Comparison of ENCODE assay signal across 8 cellular contexts in genomic region chr20:34824026-34824860, GRCh38. TPM values are rescaled to one million over a fixed set of nuclear protein-coding genes. Genes with fewer than 3 reads are reported as not detected.
DNase-seq lines count a peak whose midpoint lies in the region; ATAC-seq, FAIRE-seq and TF ChIP-seq lines count a peak whose summit lies in the region.

No MANE protein-coding gene starts in this region.

- H3K9me3 ChIP-seq in H1 (ENCODE audit: insufficient read depth in 2 of 2, low read depth in 1 of 2, low read length in 1 of 2) (no peaks in the 10 kb centered on the region), mesodermal cell (ENCODE audit: control insufficient read depth, low read length) (no peaks in the 10 kb centered on the region)

- no peak overlapping the region for H2AK5ac ChIP-seq in H1 (ENCODE audit: low read depth, low read length)

- TF ChIP-seq RAD21 in H1 (IDR thresholded peaks at IDR 0.05 in 1 of 2, conservative IDR thresholded peaks at IDR 0.05 in 1 of 2; ENCODE audit: low read depth in 2 of 2, low read length in 2 of 2) = no peak

- peak overlapping the region; percentile 77 to 88 for H3K4me2 ChIP-seq in H1 (ENCODE audit: insufficient read depth in 1 of 2, low read depth in 2 of 2, low read length in 2 of 2)

- H3K4me3 Mint-ChIP-seq in activated CD8-positive, alpha-beta T cell treated with anti-CD3 and anti-CD28 coated beads for 36 hours = peak overlapping the region; percentile 94

- no peak overlapping the region for H4K8ac ChIP-seq in H1 (ENCODE audit: extremely low read depth, insufficient read depth, low read length)

- H3K36me3 ChIP-seq in H1 (ENCODE audit: control insufficient read depth in 2 of 4, insufficient read depth in 4 of 4, low read length in 3 of 4) (no peaks in the 10 kb centered on the region), mesodermal cell (ENCODE audit: control insufficient read depth, insufficient read depth, low read length) (peaks cover 13% of the 10 kb centered on the region)

- no peak overlapping the region for H3K14ac ChIP-seq in H1 (ENCODE audit: insufficient read length)

- DNase-seq in NCI-H2081 (lab: John Stamatoyannopoulos, UW) (peak; percentile 20 to 64), NCI-H2081 treated with DMSO at 0.1 percent for 48 hours (lab: John Stamatoyannopoulos, UW) (no peak), NCI-H748 treated with DMSO at 0.1 percent for 48 hours (lab: John Stamatoyannopoulos, UW) (peak; percentile 79), H1 (ENCODE audit: low read depth in 1 of 2, low spot score in 2 of 2) (peak; percentile 15 to 59)
- peak; percentile 89 for DNase-seq in activated CD8-positive, alpha-beta T cell treated with anti-CD3 and anti-CD28 coated beads for 36 hours
- peak; percentile 44 to 69 for DNase-seq in stimulated activated CD8-positive, alpha-beta memory T cell treated with anti-CD3 and anti-CD28 coated beads, Interleukin-2, amount 100 ng/mL, for 48 hours (ENCODE audit: low read depth in 2 of 2)

- H2BK120ac ChIP-seq in H1 (replicated peaks; ENCODE audit: low read depth, low read length) = no peak overlapping the region

- no peak overlapping the region for H2BK20ac ChIP-seq in H1 (ENCODE audit: low read length)

- ATAC-seq in HG03460 (IDR thresholded peaks at IDR 0.05; ENCODE audit: unreplicated experiment) = peak; percentile 55
- ATAC-seq in activated CD8-positive, alpha-beta T cell treated with anti-CD3 and anti-CD28 coated beads for 36 hours = peak; percentile 74

- H3K4me1 Mint-ChIP-seq in activated CD8-positive, alpha-beta T cell treated with anti-CD3 and anti-CD28 coated beads for 36 hours (ENCODE audit: low read depth) = peaks cover 37% of the 10 kb centered on the region

- peaks cover 10% of the 10 kb centered on the region for H3K36me3 Mint-ChIP-seq in activated CD8-positive, alpha-beta T cell treated with anti-CD3 and anti-CD28 coated beads for 36 hours (ENCODE audit: low read depth)

- H3K27me3 ChIP-seq in H1 (replicated peaks in 1 of 4; ENCODE audit: control insufficient read depth in 3 of 4, extremely low read depth in 1 of 4, insufficient read depth in 3 of 4, low read length in 3 of 4) = no peaks in the 10 kb centered on the region

- peaks cover 0 to 32% of the 10 kb centered on the region in 2 experiments; a peak in 2 of 4 replicates for H3K79me2 ChIP-seq in H1 (ENCODE audit: control insufficient read depth in 1 of 2, insufficient read depth in 2 of 2, low read length in 2 of 2)

- no peaks in the 10 kb centered on the region for H3K4me1 ChIP-seq in H1 (replicated peaks in 1 of 4; ENCODE audit: control insufficient read depth in 3 of 4, insufficient read depth in 4 of 4, low read length in 3 of 4)
- H3K4me1 ChIP-seq in mesodermal cell (ENCODE audit: control insufficient read depth, insufficient read depth, low read length, poor library complexity, severe bottlenecking) = no peaks in the 10 kb centered on the region

- H4K20me1 ChIP-seq in H1 (replicated peaks in 1 of 2; ENCODE audit: control insufficient read depth in 1 of 2, insufficient read depth in 2 of 2, low read length in 2 of 2) = no peaks in the 10 kb centered on the region

- 0 out of 2 replicates have a peak overlapping the region, but pooled peaks have one; percentile 41 for H3K27ac ChIP-seq in H1 (ENCODE audit: low read depth, low read length)
- peak overlapping the region; percentile 71 for H3K27ac ChIP-seq in mesodermal cell (ENCODE audit: low read depth, low read length, severe bottlenecking)

- POLR2A ChIA-PET in activated CD8-positive, alpha-beta T cell treated with anti-CD3 and anti-CD28 coated beads for 36 hours (lab: Charles Lee) = interaction anchor here (1.0 to 1.5 kb wide), 3 partner anchors 31 to 308 kb away, joined by 3 to 4 read pairs (median 3); partner anchors contain the start of gene DYNLRB1
- POLR2A ChIA-PET in H1 (lab: Charles Lee; ENCODE audit: partially characterized antibody) = interaction anchor here (0.6 to 1.4 kb wide), 5 partner anchors 9 to 176 kb away, joined by 3 to 5 read pairs (median 3); no protein-coding TSS in a partner anchor

- peak overlapping the region; percentile 72; the same call in 1 of the 2 replicates for H2BK15ac ChIP-seq in H1 (ENCODE audit: low read length)

- TF ChIP-seq EP300 in H1 (IDR thresholded peaks at IDR 0.05; ENCODE audit: borderline replicate concordance in 1 of 2, low read depth in 2 of 2, low read length in 2 of 2) = no peak

- H4K5ac ChIP-seq in H1 (ENCODE audit: insufficient read length, low read depth, low read length) = peak overlapping the region; percentile 64

- intact Hi-C loops in activated CD8-positive, alpha-beta T cell treated with anti-CD3 and anti-CD28 coated beads for 36 hours (cut with micrococcal nuclease) = no loop called here

- FAIRE-seq in H1 (lab: Jason Lieb, UNC) = peak; percentile 50

- H3K23me2 ChIP-seq in H1 (ENCODE audit: low read depth, low read length) = peaks cover 5% of the 10 kb centered on the region

- TF ChIP-seq POLR2A in H1 (IDR thresholded peaks at IDR 0.05; ENCODE audit: control extremely low read depth in 1 of 2, low read depth in 2 of 2, low read length in 2 of 2) = peak in 1 of 2 experiments; percentile 19; a peak in 1 of 3 replicates

- H3K56ac ChIP-seq in H1 (replicated peaks; ENCODE audit: insufficient read length, low read depth, low read length) = no peak overlapping the region

- peak overlapping the region in 3 of 4 experiments; percentile 46 to 88 (median 67); a peak in 5 of 7 replicates for H3K9ac ChIP-seq in H1 (replicated peaks in 1 of 4; ENCODE audit: extremely low read depth in 1 of 4, low read depth in 3 of 4, low read length in 3 of 4)

- no peak for TF ChIP-seq CTCF in activated CD8-positive, alpha-beta T cell treated with anti-CD3 and anti-CD28 coated beads for 36 hours (IDR thresholded peaks at IDR 0.05)
- TF ChIP-seq CTCF in H1 (IDR thresholded peaks at IDR 0.05; ENCODE audit: control extremely low read depth in 1 of 3, insufficient read depth in 1 of 3, low read depth in 1 of 3, low read length in 3 of 3) = no peak

- H2BK12ac ChIP-seq in H1 (ENCODE audit: low read depth, low read length) = peak overlapping the region; percentile 52; the same call in 1 of the 2 replicates

- H4K91ac ChIP-seq in H1 (replicated peaks; ENCODE audit: insufficient read length, low read length) = peak overlapping the region; percentile 72

- H3K23ac ChIP-seq in H1 (ENCODE audit: insufficient read length) = no peak overlapping the region

- H3K18ac ChIP-seq in H1 (ENCODE audit: extremely low read depth, low read length) = 0 out of 2 replicates have a peak overlapping the region, but pooled peaks have one; percentile 95

- peak overlapping the region; percentile 94 for H3K27ac Mint-ChIP-seq in activated CD8-positive, alpha-beta T cell treated with anti-CD3 and anti-CD28 coated beads for 36 hours

- WGBS in H1 (ENCODE audit: extremely low coverage in 1 of 2, insufficient coverage in 1 of 2, insufficient read length in 1 of 2, insufficient replicate concordance in 2 of 2, low coverage in 1 of 2, low lambda C conversion rate in 2 of 2, missing lambda C conversion rate in 1 of 2), 2 experiments = 21% methylated on average over 4 of the region's 4 CpGs; no CpG with 5 or more reads in 1 of the 2 experiments
- WGBS in mesodermal cell (ENCODE audit: insufficient coverage in 2 of 2), 2 experiments = 19 to 29% methylated on average over 4 of the region's 4 CpGs

- H3K9me3 Mint-ChIP-seq in activated CD8-positive, alpha-beta T cell treated with anti-CD3 and anti-CD28 coated beads for 36 hours = no peaks in the 10 kb centered on the region

- no peak overlapping the region for H3K4ac ChIP-seq in H1 (replicated peaks; ENCODE audit: insufficient read length, low read depth, low read length)

- CTCF ChIA-PET in activated CD8-positive, alpha-beta T cell treated with anti-CD3 and anti-CD28 coated beads for 36 hours (lab: Charles Lee) = interaction anchor here (1.0 to 1.2 kb wide), 5 partner anchors 9 to 269 kb away, joined by 3 to 5 read pairs (median 3); partner anchors contain the start of gene TRPC4AP
- CTCF ChIA-PET in H1 (lab: Charles Lee; ENCODE audit: partially characterized antibody) = interaction anchor here (0.6 to 1.5 kb wide), 3 partner anchors 45 to 216 kb away, joined by 3 read pairs; no protein-coding TSS in a partner anchor

- peaks cover 5% of the 10 kb centered on the region; the same call in 1 of the 2 replicates for H3K79me1 ChIP-seq in H1 (ENCODE audit: low read depth, low read length)

- H3K4me3 ChIP-seq in H1 (ENCODE audit: extremely low read depth in 1 of 4, insufficient read depth in 2 of 4, low read depth in 3 of 4, low read length in 4 of 4) (peak overlapping the region; percentile 87 to 92 (median 88)), mesodermal cell (ENCODE audit: extremely low read depth, insufficient read depth, low read length, poor library complexity, severe bottlenecking) (peak overlapping the region; percentile 78)

- H3K27me3 Mint-ChIP-seq in activated CD8-positive, alpha-beta T cell treated with anti-CD3 and anti-CD28 coated beads for 36 hours = no peaks in the 10 kb centered on the region

- peak overlapping the region; percentile 84 for H2BK5ac ChIP-seq in H1 (ENCODE audit: low read depth, low read length)

- H2AFZ ChIP-seq in H1 (ENCODE audit: low read length) = peak overlapping the region; percentile 90; the same call in 1 of the 2 replicates

RNA-seq across cellular contexts. Expression of gene NCOA6, which starts 1.2 kb away (rescaled TPM):
- 10 to 100 TPM; 15.7 to 17.2 TPM for total RNA-seq in activated CD8-positive, alpha-beta T cell treated with anti-CD3 and anti-CD28 coated beads for 36 hours
- 9.5 TPM in 2 replicates for total RNA-seq in H1 (2021; fragmentation: NEBNext Ultra II Directional; extraction: Animal tissue kit (Norgen Biotek cat#: 25700))
- polyA plus RNA-seq in H1 (2011; rRNA removed) = 8.8 and 9.0 TPM in 2 replicates
- 5.9 TPM for polyA plus RNA-seq in H1 (2011; cell fraction: cytosol; rRNA removed)
- 8.7 TPM for polyA plus RNA-seq in H1 (2011; cell fraction: nucleus; rRNA removed)
- 8.8 to 14.8 TPM (median 11.6 TPM) in 4 replicates for polyA plus RNA-seq in H1 (2012, experiment 1 of 2)
- polyA plus RNA-seq in H1 (2012, experiment 2 of 2) = 2.8 TPM
- 5.5 TPM for polyA plus RNA-seq in H1 (2013, experiment 1 of 2)
- 5.6 TPM for polyA plus RNA-seq in H1 (2013, experiment 2 of 2)
- 10.3 and 11.1 TPM in 2 replicates for polyA minus RNA-seq in H1 (2011; rRNA and poly(A)+ RNA removed)
- polyA minus RNA-seq in H1 (2011; cell fraction: cytosol; rRNA and poly(A)+ RNA removed) = 7.9 TPM
- polyA minus RNA-seq in H1 (2011; cell fraction: nucleus; rRNA and poly(A)+ RNA removed) = 10.1 TPM
- polyA plus RNA-seq in mesodermal cell (2013, experiment 1 of 2) = 22.4 TPM
- polyA plus RNA-seq in mesodermal cell (2013, experiment 2 of 2) = 23.7 TPM

RNA-seq across cellular contexts. Expression of gene GGT7, which starts 48.4 kb away (rescaled TPM):
- total RNA-seq in activated CD8-positive, alpha-beta T cell treated with anti-CD3 and anti-CD28 coated beads for 36 hours = 10 to 100 TPM; 13.2 to 14.2 TPM
- 24.1 and 25.5 TPM in 2 replicates for total RNA-seq in H1 (2021; fragmentation: NEBNext Ultra II Directional; extraction: Animal tissue kit (Norgen Biotek cat#: 25700))
- 20.2 and 31.7 TPM in 2 replicates for polyA plus RNA-seq in H1 (2011; rRNA removed)
- 24.9 TPM for polyA plus RNA-seq in H1 (2011; cell fraction: cytosol; rRNA removed)
- 101 TPM for polyA plus RNA-seq in H1 (2011; cell fraction: nucleus; rRNA removed)
- 19.1 to 27.2 TPM (median 23.1 TPM) in 4 replicates for polyA plus RNA-seq in H1 (2012, experiment 1 of 2)
- 16.7 TPM for polyA plus RNA-seq in H1 (2012, experiment 2 of 2)
- 24.4 TPM for polyA plus RNA-seq in H1 (2013, experiment 1 of 2)
- 22.6 TPM for polyA plus RNA-seq in H1 (2013, experiment 2 of 2)
- 12.1 and 13.8 TPM in 2 replicates for polyA minus RNA-seq in H1 (2011; rRNA and poly(A)+ RNA removed)
- polyA minus RNA-seq in H1 (2011; cell fraction: cytosol; rRNA and poly(A)+ RNA removed) = 14.4 TPM
- 27.7 TPM for polyA minus RNA-seq in H1 (2011; cell fraction: nucleus; rRNA and poly(A)+ RNA removed)
- 31.2 TPM for polyA plus RNA-seq in mesodermal cell (2013, experiment 1 of 2)
- polyA plus RNA-seq in mesodermal cell (2013, experiment 2 of 2) = 24.8 TPM

RNA-seq across cellular contexts. Expression of gene ACSS2, which starts 52.2 kb away (rescaled TPM):
- total RNA-seq in activated CD8-positive, alpha-beta T cell treated with anti-CD3 and anti-CD28 coated beads for 36 hours = 10 to 100 TPM; 14.2 to 14.3 TPM
- 17.7 and 19.9 TPM in 2 replicates for total RNA-seq in H1 (2021; fragmentation: NEBNext Ultra II Directional; extraction: Animal tissue kit (Norgen Biotek cat#: 25700))
- polyA plus RNA-seq in H1 (2011; rRNA removed) = 23.1 and 24.2 TPM in 2 replicates
- polyA plus RNA-seq in H1 (2011; cell fraction: cytosol; rRNA removed) = 26.3 TPM
- polyA plus RNA-seq in H1 (2011; cell fraction: nucleus; rRNA removed) = 38.7 TPM
- 14.4 to 21.1 TPM (median 16.5 TPM) in 4 replicates for polyA plus RNA-seq in H1 (2012, experiment 1 of 2)
- polyA plus RNA-seq in H1 (2012, experiment 2 of 2) = 30.7 TPM
- 34.9 TPM for polyA plus RNA-seq in H1 (2013, experiment 1 of 2)
- polyA plus RNA-seq in H1 (2013, experiment 2 of 2) = 35.6 TPM
- polyA minus RNA-seq in H1 (2011; rRNA and poly(A)+ RNA removed) = 39.1 and 51.8 TPM in 2 replicates
- polyA minus RNA-seq in H1 (2011; cell fraction: cytosol; rRNA and poly(A)+ RNA removed) = 25.4 TPM
- polyA minus RNA-seq in H1 (2011; cell fraction: nucleus; rRNA and poly(A)+ RNA removed) = 17.2 TPM
- polyA plus RNA-seq in mesodermal cell (2013, experiment 1 of 2) = 96.7 TPM
- 90.5 TPM for polyA plus RNA-seq in mesodermal cell (2013, experiment 2 of 2)
